In genomic region chr16:82603784-82604411, GRCh38 we compare ENCODE assay signal across 8 cellular contexts. TPM values are rescaled to one million over a fixed set of nuclear protein-coding genes. Genes with fewer than 3 reads are reported as not detected.
DNase-seq lines count a peak whose midpoint lies in the region; ATAC-seq and TF ChIP-seq lines count a peak whose summit lies in the region.

No MANE protein-coding gene starts in this region.

- H3K27ac ChIP-seq in WERI-Rb-1 (no peak overlapping the region), right atrium auricular region (no peak overlapping the region), smooth muscle cell (ENCODE audit: low read depth) (no peak overlapping the region)

- no peak overlapping the region for H3K4me2 ChIP-seq in smooth muscle cell

- no peak overlapping the region for H3K9ac ChIP-seq in smooth muscle cell (ENCODE audit: low read depth)

- no peak for ATAC-seq in HG03045 (IDR thresholded peaks at IDR 0.05; ENCODE audit: unreplicated experiment)
- ATAC-seq in GM21515 (IDR thresholded peaks at IDR 0.05; ENCODE audit: unreplicated experiment) = no peak

- no peaks in the 10 kb centered on the region for H3K79me2 ChIP-seq in smooth muscle cell (ENCODE audit: low read depth)

- peak; percentile 6 for DNase-seq in NCI-H510A treated with DMSO at 0.1 percent for 48 hours (lab: John Stamatoyannopoulos, UW)
- no peak for DNase-seq in NCI-H510A (lab: John Stamatoyannopoulos, UW)
- DNase-seq in WERI-Rb-1 = peak; percentile 47
- DNase-seq in right atrium auricular region (ENCODE audit: low spot score) = no peak
- no peak for DNase-seq in smooth muscle cell (lab: John Stamatoyannopoulos, UW; ENCODE audit: unreplicated experiment)
- DNase-seq in activated CD8-positive, alpha-beta memory T cell treated with anti-CD3 and anti-CD28 coated beads, Interleukin-2, amount 50 U/mL, for 48 hours = no peak

- H3K36me3 ChIP-seq in WERI-Rb-1 = no peaks in the 10 kb centered on the region
- H3K36me3 ChIP-seq in right atrium auricular region = no peaks in the 10 kb centered on the region
- H3K36me3 ChIP-seq in smooth muscle cell (ENCODE audit: low read depth) = no peaks in the 10 kb centered on the region

- 23% methylated on average over 5 of the region's 5 CpGs for WGBS in smooth muscle cell (ENCODE audit: low lambda C conversion rate)

- no peak overlapping the region for H3K4me3 ChIP-seq in WERI-Rb-1 (ENCODE audit: low read depth, low read length)
- H3K4me3 ChIP-seq in right atrium auricular region = no peak overlapping the region
- no peak overlapping the region for H3K4me3 ChIP-seq in smooth muscle cell

- no peaks in the 10 kb centered on the region for H3K27me3 ChIP-seq in WERI-Rb-1 (ENCODE audit: insufficient read depth, low read depth, severe bottlenecking)
- H3K27me3 ChIP-seq in right atrium auricular region = no peaks in the 10 kb centered on the region
- H3K27me3 ChIP-seq in smooth muscle cell (ENCODE audit: low read depth) = no peaks in the 10 kb centered on the region

- H4K20me1 ChIP-seq in smooth muscle cell (ENCODE audit: low read depth) = no peaks in the 10 kb centered on the region

- no peaks in the 10 kb centered on the region for H3K9me3 ChIP-seq in WERI-Rb-1 (ENCODE audit: severe bottlenecking)
- H3K9me3 ChIP-seq in right atrium auricular region = no peaks in the 10 kb centered on the region
- no peaks in the 10 kb centered on the region for H3K9me3 ChIP-seq in smooth muscle cell (replicated peaks; ENCODE audit: low read depth)

- H3K4me1 ChIP-seq in right atrium auricular region (peaks cover 0 to 6% of the 10 kb centered on the region in 2 donors), smooth muscle cell (ENCODE audit: low read depth) (peaks cover 9% of the 10 kb centered on the region)

- TF ChIP-seq CTCF in WERI-Rb-1 (IDR thresholded peaks at IDR 0.05; ENCODE audit: low read depth, low read length) (peak; percentile 53), right atrium auricular region (IDR thresholded peaks at IDR 0.05) (peak; percentile 51 to 75), smooth muscle cell (IDR thresholded peaks at IDR 0.05; ENCODE audit: borderline replicate concordance, insufficient read depth, poor library complexity, severe bottlenecking) (peak; percentile 69)

- no peak overlapping the region for H2AFZ ChIP-seq in smooth muscle cell (ENCODE audit: low read depth)

- H3F3A ChIP-seq in smooth muscle cell (ENCODE audit: low read depth) = no peaks in the 10 kb centered on the region

RNA-seq across cellular contexts. Expression of gene CDH13, which starts 22.9 kb away (rescaled TPM):
- total RNA-seq in right atrium auricular region (10 to 100 TPM; 75.4 to 85.9 TPM), smooth muscle cell (12.5 and 32.2 TPM in 2 replicates)
- 10.8 and 12.1 TPM in 2 replicates for polyA plus RNA-seq in smooth muscle cell

Comparison
In these comparisons a context has a peak if more than half of its experiments do, and no peak if none do; other contexts are left out.
1. DNase-seq: peak in NCI-H510A treated with DMSO at 0.1 percent for 48 hours (single experiment) and WERI-Rb-1 (single experiment); none in NCI-H510A (single experiment), right atrium auricular region (single experiment), smooth muscle cell (single experiment) and activated CD8-positive, alpha-beta memory T cell treated with anti-CD3 and anti-CD28 coated beads, Interleukin-2, amount 50 U/mL, for 48 hours (single experiment).
2. Peak in every context shown above with its lines, with median percentiles within 50 percentile points of each other: CTCF ChIP-seq.